ENCODE assay signal across 16 cellular contexts in genomic region chr20:53852691-53853450, GRCh38.
DNase-seq lines count a peak whose midpoint lies in the region; ATAC-seq and TF ChIP-seq lines count a peak whose summit lies in the region.
"Had no signal": no experiment of that assay in that cellular context is flagged by ENCODE, and none has a peak within 500 bp of the region (broad histone marks: within the 10 kb centered on the region; RNA-seq: fewer than 3 reads in every experiment).

No MANE protein-coding gene starts in this region.

- CTCF ChIA-PET in CD4-positive, alpha-beta memory T cell (lab: Charles Lee; ENCODE audit: partially characterized antibody) = no interaction called here

- no peaks in the 10 kb centered on the region for H3K36me3 Mint-ChIP-seq in activated T-helper 17 cell treated with anti-CD3 and anti-CD28 coated beads, Interleukin-2, amount 50 U/mL, for 72 hours (ENCODE audit: low read depth)
- H3K36me3 Mint-ChIP-seq in CD4-positive, alpha-beta memory T cell = no peaks in the 10 kb centered on the region
- H3K36me3 Mint-ChIP-seq: IgD-negative memory B cell had no signal

- H3K79me2 ChIP-seq in osteoblast (ENCODE audit: insufficient read depth, low read length) = no peaks in the 10 kb centered on the region

- peaks cover 5% of the 10 kb centered on the region for H3K4me1 ChIP-seq in osteoblast (ENCODE audit: insufficient read depth, low read length)
- H3K4me1 ChIP-seq in CD4-positive, alpha-beta memory T cell (ENCODE audit: insufficient read depth, low read length) = peaks cover 12% of the 10 kb centered on the region

- peak overlapping the region; percentile 33 for H3K27ac Mint-ChIP-seq in activated T-helper 17 cell treated with anti-CD3 and anti-CD28 coated beads, Interleukin-2, amount 50 U/mL, for 72 hours
- peak overlapping the region in 1 of 7 donors; percentile 11 for H3K27ac Mint-ChIP-seq in CD4-positive, alpha-beta memory T cell
- H3K27ac Mint-ChIP-seq: IgD-negative memory B cell had no signal

- TF ChIP-seq CTCF in 22Rv1 (IDR thresholded peaks at IDR 0.05) (no peak), C4-2B (conservative IDR thresholded peaks at IDR 0.05) (no peak), osteoblast (IDR thresholded peaks at IDR 0.05; ENCODE audit: extremely low read depth, low read depth, low read length) (no peak)

- no peak for ATAC-seq in activated T-helper 17 cell treated with anti-CD3 and anti-CD28 coated beads, Interleukin-2, amount 50 U/mL, for 72 hours (replicated peaks)
- no peak for ATAC-seq in GM19463 (IDR thresholded peaks at IDR 0.05; ENCODE audit: unreplicated experiment)
- ATAC-seq: HCT116 had no signal

- H3K4me2 ChIP-seq in osteoblast (ENCODE audit: insufficient read depth, low read length) = no peak overlapping the region

- H3K4me3 ChIP-seq in osteoblast (ENCODE audit: insufficient read depth, low read length) = no peak overlapping the region
- H3K4me3 ChIP-seq in CD4-positive, alpha-beta memory T cell (ENCODE audit: low read length in 2 of 2) = no peak overlapping the region

- POLR2A ChIA-PET in CD4-positive, alpha-beta memory T cell (lab: Charles Lee; ENCODE audit: partially characterized antibody) = no interaction called here

- H3K27ac ChIP-seq in 22Rv1 (peak overlapping the region; percentile 27; the same call in 1 of the 2 replicates), C4-2B (peak overlapping the region; percentile 88), osteoblast (ENCODE audit: low read depth, low read length) (no peak overlapping the region)
- no peak overlapping the region for H3K27ac ChIP-seq in CD4-positive, alpha-beta memory T cell (ENCODE audit: low read depth, low read length)

- no peaks in the 10 kb centered on the region for H3K27me3 Mint-ChIP-seq in activated T-helper 17 cell treated with anti-CD3 and anti-CD28 coated beads, Interleukin-2, amount 50 U/mL, for 72 hours
- no peaks in the 10 kb centered on the region for H3K27me3 Mint-ChIP-seq in CD4-positive, alpha-beta memory T cell
- H3K27me3 Mint-ChIP-seq: IgD-negative memory B cell had no signal

- intact Hi-C loops in CD4-positive, alpha-beta memory T cell (cut with micrococcal nuclease) = no loop called here

- H3K36me3 ChIP-seq in osteoblast (ENCODE audit: insufficient read depth, low read length) = no peaks in the 10 kb centered on the region
- H3K36me3 ChIP-seq in CD4-positive, alpha-beta memory T cell (ENCODE audit: insufficient read depth, low read length) = no peaks in the 10 kb centered on the region

- no peaks in the 10 kb centered on the region for H3K9me3 Mint-ChIP-seq in activated T-helper 17 cell treated with anti-CD3 and anti-CD28 coated beads, Interleukin-2, amount 50 U/mL, for 72 hours
- no peaks in the 10 kb centered on the region for H3K9me3 Mint-ChIP-seq in CD4-positive, alpha-beta memory T cell

- H3K4me3 Mint-ChIP-seq in activated T-helper 17 cell treated with anti-CD3 and anti-CD28 coated beads, Interleukin-2, amount 50 U/mL, for 72 hours = no peak overlapping the region
- H3K4me3 Mint-ChIP-seq in CD4-positive, alpha-beta memory T cell = no peak overlapping the region

- H3K27me3 ChIP-seq in osteoblast (ENCODE audit: insufficient read depth, low read length) = no peaks in the 10 kb centered on the region
- no peaks in the 10 kb centered on the region for H3K27me3 ChIP-seq in CD4-positive, alpha-beta memory T cell (ENCODE audit: insufficient read depth, low read length)

- no peaks in the 10 kb centered on the region for H3K9me3 ChIP-seq in osteoblast (ENCODE audit: low read depth, low read length)
- H3K9me3 ChIP-seq in CD4-positive, alpha-beta memory T cell (ENCODE audit: control insufficient read depth in 1 of 2, low read length in 2 of 2) = no peaks in the 10 kb centered on the region

- DNase-seq in osteoblast (ENCODE audit: insufficient read length, low spot score, missing footprints) = no peak
- no peak for DNase-seq in HCEC 1CT
- no peak for DNase-seq in CD4-positive, alpha-beta memory T cell
- DNase-seq: DMS53; MV-4-11; NCI-H1417 treated with DMSO at 0.1 percent for 48 hours; NCI-H2029 treated with DMSO at 0.1 percent for 48 hours; NCI-H2227 treated with DMSO at 0.1 percent for 48 hours; NCI-H69; NK-92 treated with Interleukin-12 subunit alpha and Interleukin-12 subunit beta, amount 100 ng/mL, for 24 hours had no signal

- peaks cover 17% of the 10 kb centered on the region for H3K4me1 Mint-ChIP-seq in activated T-helper 17 cell treated with anti-CD3 and anti-CD28 coated beads, Interleukin-2, amount 50 U/mL, for 72 hours
- H3K4me1 Mint-ChIP-seq in CD4-positive, alpha-beta memory T cell = peaks cover 14 to 30% (median 22%) of the 10 kb centered on the region in 4 donors

- no peaks in the 10 kb centered on the region for H4K20me1 ChIP-seq in osteoblast (ENCODE audit: insufficient read depth, low read length)

- H2AFZ ChIP-seq in osteoblast (ENCODE audit: low read length) = peak overlapping the region; percentile 9

Comparison
In these comparisons a context has a peak if more than half of its experiments do, and no peak if none do; other contexts are left out.
1. H3K27ac ChIP-seq: peak in 22Rv1 (single experiment) and C4-2B (single experiment); none in osteoblast (single experiment) and CD4-positive, alpha-beta memory T cell (single experiment).